In genomic region chr1:232853994-232854532, GRCh38 we compare ENCODE assay signal across 14 cellular contexts. TPM values are rescaled to one million over a fixed set of nuclear protein-coding genes. Genes with fewer than 3 reads are reported as not detected.
DNase-seq lines count a peak whose midpoint lies in the region; ATAC-seq and TF ChIP-seq lines count a peak whose summit lies in the region.
"Had no signal": no experiment of that assay in that cellular context is flagged by ENCODE, and none has a peak within 500 bp of the region (broad histone marks: within the 10 kb centered on the region; RNA-seq: fewer than 3 reads in every experiment).

No MANE protein-coding gene starts in this region.

- peak; percentile 10 for DNase-seq in activated CD4-positive, alpha-beta T cell treated with anti-CD3 and anti-CD28 coated beads for 36 hours
- DNase-seq in activated CD4-positive, alpha-beta T cell treated with anti-CD3 and anti-CD28 coated beads, Interleukin-2, amount 10 ng/mL, durations not matched to agents 24 days and 14 days: no peak
- DNase-seq in NCI-H446 treated with DMSO at 0.1 percent for 48 hours (lab: John Stamatoyannopoulos, UW): peak; percentile 94
- DNase-seq in fibroblast of lung (ENCODE audit: low read depth in 2 of 2): peak; percentile 55 to 98
- DNase-seq in stimulated activated effector memory CD8-positive, alpha-beta T cell treated with anti-CD3 and anti-CD28 coated beads, Interleukin-12 subunit alpha, Interleukin-12 subunit beta, amount 100 ng/mL, for 72 hours (ENCODE audit: low spot score in 2 of 2): no peak
- DNase-seq in head of caudate nucleus: no peak
- no peak for DNase-seq in CD8-positive, alpha-beta memory T cell
- DNase-seq: activated T-cell treated with anti-CD3 and anti-CD28 coated beads, Interleukin-2, amount 50 U/mL, for 4 hours; H7; NCI-H1105 had no signal

- H3K9me3 ChIP-seq in fibroblast of lung (ENCODE audit: control insufficient read depth, insufficient read depth, low read depth, low read length): no peaks in the 10 kb centered on the region
- no peaks in the 10 kb centered on the region for H3K9me3 ChIP-seq in CD8-positive, alpha-beta memory T cell (ENCODE audit: low read length)
- H3K9me3 ChIP-seq: BLaER1, right atrium auricular region had no signal

- H2AFZ ChIP-seq in fibroblast of lung (ENCODE audit: low read length): no peak overlapping the region

- no peaks in the 10 kb centered on the region for H3K36me3 ChIP-seq in fibroblast of lung (ENCODE audit: control insufficient read depth, insufficient read depth, low read length)
- H3K36me3 ChIP-seq in CD8-positive, alpha-beta memory T cell (ENCODE audit: insufficient read depth, low read length): no peaks in the 10 kb centered on the region
- H3K36me3 ChIP-seq: BLaER1, right atrium auricular region had no signal

- no peak overlapping the region for H3K4me3 ChIP-seq in fibroblast of lung (replicated peaks in 1 of 4; ENCODE audit: control extremely low read depth in 1 of 4, insufficient read depth in 1 of 4, low read depth in 3 of 4, low read length in 4 of 4)
- no peak overlapping the region for H3K4me3 ChIP-seq in CD8-positive, alpha-beta memory T cell (ENCODE audit: low read length)
- H3K4me3 ChIP-seq: BLaER1, right atrium auricular region had no signal

- H4K20me1 ChIP-seq in fibroblast of lung (ENCODE audit: control insufficient read depth, extremely low read depth, insufficient read depth, low read length): no peaks in the 10 kb centered on the region
- H4K20me1 ChIP-seq: BLaER1 had no signal

- H3K4me1 ChIP-seq in fibroblast of lung (ENCODE audit: control insufficient read depth, extremely low read depth, insufficient read depth, low read length): no peaks in the 10 kb centered on the region
- H3K4me1 ChIP-seq in CD8-positive, alpha-beta memory T cell (ENCODE audit: insufficient read depth, low read length): no peaks in the 10 kb centered on the region
- H3K4me1 ChIP-seq: BLaER1, right atrium auricular region had no signal

- POLR2A ChIA-PET in activated CD4-positive, alpha-beta T cell treated with anti-CD3 and anti-CD28 coated beads for 36 hours (lab: Charles Lee): no interaction called here
- POLR2A ChIA-PET in CD8-positive, alpha-beta memory T cell (lab: Charles Lee): no interaction called here

- ATAC-seq in activated CD4-positive, alpha-beta T cell treated with anti-CD3 and anti-CD28 coated beads for 36 hours: peak; percentile 68
- ATAC-seq in stimulated activated effector memory CD8-positive, alpha-beta T cell treated with anti-CD3 and anti-CD28 coated beads, Interleukin-12 subunit alpha, Interleukin-12 subunit beta, amount 100 ng/mL, for 72 hours: peak; percentile 67
- ATAC-seq in HG02571 (IDR thresholded peaks at IDR 0.05; ENCODE audit: unreplicated experiment): no peak
- ATAC-seq: activated T-cell treated with anti-CD3 and anti-CD28 coated beads, Interleukin-2, amount 50 U/mL, for 4 hours had no signal

- no peak overlapping the region for H3K27ac ChIP-seq in fibroblast of lung (ENCODE audit: insufficient read depth, low read length)
- H3K27ac ChIP-seq in CD8-positive, alpha-beta memory T cell (ENCODE audit: low read depth, low read length): no peak overlapping the region
- H3K27ac ChIP-seq: BLaER1, right atrium auricular region had no signal

- no peaks in the 10 kb centered on the region for H3K27me3 Mint-ChIP-seq in activated CD4-positive, alpha-beta T cell treated with anti-CD3 and anti-CD28 coated beads for 36 hours
- H3K27me3 Mint-ChIP-seq in activated CD4-positive, alpha-beta T cell treated with anti-CD3 and anti-CD28 coated beads, Interleukin-2, amount 10 ng/mL, durations not matched to agents 24 days and 14 days: peaks cover 20% of the 10 kb centered on the region
- peaks cover 5 to 16% of the 10 kb centered on the region in 2 donors for H3K27me3 Mint-ChIP-seq in CD8-positive, alpha-beta memory T cell

- H3K4me1 Mint-ChIP-seq in activated CD4-positive, alpha-beta T cell treated with anti-CD3 and anti-CD28 coated beads for 36 hours: peaks cover 5% of the 10 kb centered on the region
- H3K4me1 Mint-ChIP-seq in activated CD4-positive, alpha-beta T cell treated with anti-CD3 and anti-CD28 coated beads, Interleukin-2, amount 10 ng/mL, durations not matched to agents 24 days and 14 days: no peaks in the 10 kb centered on the region
- no peaks in the 10 kb centered on the region for H3K4me1 Mint-ChIP-seq in stimulated activated effector memory CD8-positive, alpha-beta T cell treated with anti-CD3 and anti-CD28 coated beads, Interleukin-12 subunit alpha, Interleukin-12 subunit beta, amount 100 ng/mL, for 72 hours
- no peaks in the 10 kb centered on the region for H3K4me1 Mint-ChIP-seq in CD8-positive, alpha-beta memory T cell
- H3K4me1 Mint-ChIP-seq: central memory CD8-positive, alpha-beta T cell had no signal

- no peak overlapping the region for H3K4me2 ChIP-seq in fibroblast of lung (ENCODE audit: extremely low read depth, insufficient read depth, low read length)
- H3K4me2 ChIP-seq: BLaER1 had no signal

- intact Hi-C loops in activated CD4-positive, alpha-beta T cell treated with anti-CD3 and anti-CD28 coated beads for 36 hours (cut with DNase I, micrococcal nuclease): no loop called here
- intact Hi-C loops in activated CD4-positive, alpha-beta T cell treated with anti-CD3 and anti-CD28 coated beads, Interleukin-2, amount 10 ng/mL, durations not matched to agents 24 days and 14 days (cut with micrococcal nuclease): no loop called here
- intact Hi-C loops in head of caudate nucleus (cut with DNase I): no loop called here

- H3K27ac Mint-ChIP-seq in activated CD4-positive, alpha-beta T cell treated with anti-CD3 and anti-CD28 coated beads for 36 hours: no peak overlapping the region
- no peak overlapping the region for H3K27ac Mint-ChIP-seq in activated CD4-positive, alpha-beta T cell treated with anti-CD3 and anti-CD28 coated beads, Interleukin-2, amount 10 ng/mL, durations not matched to agents 24 days and 14 days
- H3K27ac Mint-ChIP-seq in stimulated activated effector memory CD8-positive, alpha-beta T cell treated with anti-CD3 and anti-CD28 coated beads, Interleukin-12 subunit alpha, Interleukin-12 subunit beta, amount 100 ng/mL, for 72 hours: no peak overlapping the region
- H3K27ac Mint-ChIP-seq in CD8-positive, alpha-beta memory T cell: no peak overlapping the region

- H3K4me3 Mint-ChIP-seq in activated CD4-positive, alpha-beta T cell treated with anti-CD3 and anti-CD28 coated beads for 36 hours: no peak overlapping the region
- no peak overlapping the region for H3K4me3 Mint-ChIP-seq in activated CD4-positive, alpha-beta T cell treated with anti-CD3 and anti-CD28 coated beads, Interleukin-2, amount 10 ng/mL, durations not matched to agents 24 days and 14 days
- H3K4me3 Mint-ChIP-seq in stimulated activated effector memory CD8-positive, alpha-beta T cell treated with anti-CD3 and anti-CD28 coated beads, Interleukin-12 subunit alpha, Interleukin-12 subunit beta, amount 100 ng/mL, for 72 hours: no peak overlapping the region
- H3K4me3 Mint-ChIP-seq in CD8-positive, alpha-beta memory T cell: no peak overlapping the region
- H3K4me3 Mint-ChIP-seq: activated T-cell treated with anti-CD3 and anti-CD28 coated beads, Interleukin-2, amount 50 U/mL, for 4 hours; central memory CD8-positive, alpha-beta T cell had no signal

- CTCF ChIA-PET in activated CD4-positive, alpha-beta T cell treated with anti-CD3 and anti-CD28 coated beads for 36 hours (lab: Charles Lee): interaction anchor here (0.6 kb wide), 1 partner anchor 987 kb away, joined by 3 read pairs; no protein-coding TSS in a partner anchor
- CTCF ChIA-PET in CD8-positive, alpha-beta memory T cell (lab: Charles Lee): no interaction called here

- no peaks in the 10 kb centered on the region for H3K79me2 ChIP-seq in fibroblast of lung (ENCODE audit: control insufficient read depth, insufficient read depth, low read length)

- no peaks in the 10 kb centered on the region for H3K27me3 ChIP-seq in fibroblast of lung (ENCODE audit: control insufficient read depth, insufficient read depth, low read length)
- H3K27me3 ChIP-seq in CD8-positive, alpha-beta memory T cell (ENCODE audit: insufficient read depth, low read length, poor library complexity, severe bottlenecking): no peaks in the 10 kb centered on the region
- H3K27me3 ChIP-seq: BLaER1, right atrium auricular region had no signal

- no peak overlapping the region for H3K9ac ChIP-seq in fibroblast of lung (ENCODE audit: insufficient read depth, low read length)
- H3K9ac ChIP-seq: BLaER1 had no signal

- H3K9me3 Mint-ChIP-seq in activated CD4-positive, alpha-beta T cell treated with anti-CD3 and anti-CD28 coated beads for 36 hours (ENCODE audit: low read depth): no peaks in the 10 kb centered on the region
- no peaks in the 10 kb centered on the region for H3K9me3 Mint-ChIP-seq in activated CD4-positive, alpha-beta T cell treated with anti-CD3 and anti-CD28 coated beads, Interleukin-2, amount 10 ng/mL, durations not matched to agents 24 days and 14 days
- H3K9me3 Mint-ChIP-seq in stimulated activated effector memory CD8-positive, alpha-beta T cell treated with anti-CD3 and anti-CD28 coated beads, Interleukin-12 subunit alpha, Interleukin-12 subunit beta, amount 100 ng/mL, for 72 hours: no peaks in the 10 kb centered on the region
- H3K9me3 Mint-ChIP-seq in CD8-positive, alpha-beta memory T cell: no peaks in the 10 kb centered on the region
- H3K9me3 Mint-ChIP-seq: activated T-cell treated with anti-CD3 and anti-CD28 coated beads, Interleukin-2, amount 50 U/mL, for 4 hours; central memory CD8-positive, alpha-beta T cell had no signal

- H3K36me3 Mint-ChIP-seq in activated CD4-positive, alpha-beta T cell treated with anti-CD3 and anti-CD28 coated beads for 36 hours (ENCODE audit: low read depth): no peaks in the 10 kb centered on the region
- H3K36me3 Mint-ChIP-seq in activated CD4-positive, alpha-beta T cell treated with anti-CD3 and anti-CD28 coated beads, Interleukin-2, amount 10 ng/mL, durations not matched to agents 24 days and 14 days (ENCODE audit: low read depth): no peaks in the 10 kb centered on the region
- H3K36me3 Mint-ChIP-seq in stimulated activated effector memory CD8-positive, alpha-beta T cell treated with anti-CD3 and anti-CD28 coated beads, Interleukin-12 subunit alpha, Interleukin-12 subunit beta, amount 100 ng/mL, for 72 hours: no peaks in the 10 kb centered on the region
- H3K36me3 Mint-ChIP-seq in CD8-positive, alpha-beta memory T cell: no peaks in the 10 kb centered on the region

- TF ChIP-seq CTCF in fibroblast of lung (conservative IDR thresholded peaks at IDR 0.05 in 1 of 2, IDR thresholded peaks at IDR 0.05 in 1 of 2; ENCODE audit: low read depth in 1 of 2, low read length in 2 of 2): no peak

RNA-seq across cellular contexts. Expression of gene MAP10, which starts 48.8 kb away (rescaled TPM):
- total RNA-seq in activated CD4-positive, alpha-beta T cell treated with anti-CD3 and anti-CD28 coated beads for 36 hours: 1 to 10 TPM; 1.4 to 1.5 TPM
- total RNA-seq in activated CD4-positive, alpha-beta T cell treated with anti-CD3 and anti-CD28 coated beads, Interleukin-2, amount 10 ng/mL, durations not matched to agents 24 days and 14 days: 2.6 and 2.7 TPM in 2 replicates
- 2.6 TPM in 2 replicates for total RNA-seq in fibroblast of lung
- 0.98 and 1.2 TPM in 2 replicates for polyA plus RNA-seq in fibroblast of lung
- polyA plus RNA-seq in fibroblast of lung (2012): 0.56 and 0.86 TPM in 2 replicates
- polyA minus RNA-seq in fibroblast of lung (ENCODE audit: low replicate concordance): not detected in 2 replicates
- total RNA-seq in CD8-positive, alpha-beta memory T cell: 1 to 10 TPM; 1.4 to 1.8 TPM
- 1.4 TPM for polyA plus RNA-seq in CD8-positive, alpha-beta memory T cell

Comparison
In these comparisons a context has a peak if more than half of its experiments do, and no peak if none do; other contexts are left out.
1. DNase-seq: peak in activated CD4-positive, alpha-beta T cell treated with anti-CD3 and anti-CD28 coated beads for 36 hours (single experiment), NCI-H446 treated with DMSO at 0.1 percent for 48 hours (single experiment) and fibroblast of lung (2 of 2); none in activated CD4-positive, alpha-beta T cell treated with anti-CD3 and anti-CD28 coated beads, Interleukin-2, amount 10 ng/mL, durations not matched to agents 24 days and 14 days (single experiment), stimulated activated effector memory CD8-positive, alpha-beta T cell treated with anti-CD3 and anti-CD28 coated beads, Interleukin-12 subunit alpha, Interleukin-12 subunit beta, amount 100 ng/mL, for 72 hours (0 of 2), head of caudate nucleus (0 of 42) and CD8-positive, alpha-beta memory T cell (0 of 5).